In genomic region chr6:159842035-159842434, GRCh38 we compare ENCODE assay signal across 11 cellular contexts. TPM values are rescaled to one million over a fixed set of nuclear protein-coding genes. Genes with fewer than 3 reads are reported as not detected.
DNase-seq lines count a peak whose midpoint lies in the region; ATAC-seq and TF ChIP-seq lines count a peak whose summit lies in the region.
"Had no signal": no experiment of that assay in that cellular context is flagged by ENCODE, and none has a peak within 500 bp of the region (broad histone marks: within the 10 kb centered on the region; RNA-seq: fewer than 3 reads in every experiment).

No MANE protein-coding gene starts in this region.

- CTCF ChIA-PET in RWPE1 (lab: Yijun Ruan, JAX), result interaction anchor here (1.5 kb wide), 1 partner anchor 11 kb away, joined by 3 read pairs; no protein-coding TSS in a partner anchor
- CTCF ChIA-PET in CD4-positive, alpha-beta T cell (lab: Charles Lee), result no interaction called here

- H3K27ac ChIP-seq in RWPE1 (no peak overlapping the region), thoracic aorta (no peak overlapping the region), foreskin keratinocyte (no peak overlapping the region)
- no peak overlapping the region for H3K27ac ChIP-seq in CD4-positive, alpha-beta T cell (ENCODE audit: low read depth, low read length)

- no peaks in the 10 kb centered on the region for H3K36me3 ChIP-seq in thoracic aorta

- no peaks in the 10 kb centered on the region for H3K27me3 Mint-ChIP-seq in CD4-positive, alpha-beta T cell

- no peak overlapping the region for H3K27ac Mint-ChIP-seq in CD4-positive, alpha-beta T cell
- H3K27ac Mint-ChIP-seq: activated T-helper 17 cell treated with anti-CD3 and anti-CD28 coated beads, Interleukin-2, amount 50 U/mL, for 72 hours; IgD-negative memory B cell had no signal

- no peaks in the 10 kb centered on the region for H3K4me1 Mint-ChIP-seq in CD4-positive, alpha-beta T cell (ENCODE audit: low read depth)
- H3K4me1 Mint-ChIP-seq: IgD-negative memory B cell had no signal

- peak; percentile 48 for ATAC-seq in thoracic aorta (ENCODE audit: insufficient number of reproducible peaks, low FRiP score, low read depth)
- no peak for ATAC-seq in foreskin keratinocyte
- ATAC-seq in GM21360 (IDR thresholded peaks at IDR 0.05; ENCODE audit: unreplicated experiment), result no peak
- ATAC-seq in CD4-positive, alpha-beta T cell (ENCODE audit: poor library complexity), result no peak
- ATAC-seq: activated T-helper 17 cell treated with anti-CD3 and anti-CD28 coated beads, Interleukin-2, amount 50 U/mL, for 72 hours had no signal

- H3K27me3 ChIP-seq in thoracic aorta (replicated peaks; ENCODE audit: insufficient read depth) (no peaks in the 10 kb centered on the region), foreskin keratinocyte (no peaks in the 10 kb centered on the region)
- no peaks in the 10 kb centered on the region for H3K27me3 ChIP-seq in CD4-positive, alpha-beta T cell (ENCODE audit: control insufficient read depth, insufficient read depth, low read length)

- peak; percentile 29 for DNase-seq in NCI-H82 (lab: John Stamatoyannopoulos, UW)
- DNase-seq in NCI-H82 treated with DMSO at 0.1 percent for 48 hours (lab: John Stamatoyannopoulos, UW; ENCODE audit: unreplicated experiment), result no peak
- DNase-seq in RWPE1 (ENCODE audit: low spot score), result no peak
- peak; percentile 22 for DNase-seq in fibroblast of mammary gland (ENCODE audit: low read depth)
- no peak for DNase-seq in thoracic aorta (ENCODE audit: low spot score)
- no peak for DNase-seq in foreskin keratinocyte
- no peak for DNase-seq in CD4-positive, alpha-beta T cell

- TF ChIP-seq CTCF in RWPE1 (conservative IDR thresholded peaks at IDR 0.05; ENCODE audit: low read depth) (peak; percentile 19), fibroblast of mammary gland (conservative IDR thresholded peaks at IDR 0.05; ENCODE audit: control insufficient read depth, insufficient read depth, low read depth, low read length) (peak; percentile 49), thoracic aorta (IDR thresholded peaks at IDR 0.05) (peak; percentile 12), foreskin keratinocyte (conservative IDR thresholded peaks at IDR 0.05) (no peak)
- TF ChIP-seq CTCF in CD4-positive, alpha-beta T cell (IDR thresholded peaks at IDR 0.05), result no peak

- H3K36me3 Mint-ChIP-seq in CD4-positive, alpha-beta T cell (ENCODE audit: low read depth), result no peaks in the 10 kb centered on the region
- H3K36me3 Mint-ChIP-seq: IgD-negative memory B cell had no signal

- H3K4me3 Mint-ChIP-seq in CD4-positive, alpha-beta T cell, result no peak overlapping the region
- H3K4me3 Mint-ChIP-seq: activated T-helper 17 cell treated with anti-CD3 and anti-CD28 coated beads, Interleukin-2, amount 50 U/mL, for 72 hours; IgD-negative memory B cell had no signal

- intact Hi-C loops in CD4-positive, alpha-beta T cell (cut with DNase I, micrococcal nuclease), result no loop called here

- H3K4me1 ChIP-seq in thoracic aorta (ENCODE audit: control insufficient read depth in 1 of 2, low read depth in 2 of 2) (no peaks in the 10 kb centered on the region), foreskin keratinocyte (peaks cover 4% of the 10 kb centered on the region)

- POLR2A ChIA-PET in RWPE1 (lab: Yijun Ruan, JAX; ENCODE audit: low non-redundant PET), result no interaction called here
- POLR2A ChIA-PET in CD4-positive, alpha-beta T cell (lab: Charles Lee), result no interaction called here

- no peaks in the 10 kb centered on the region for H3K9me3 ChIP-seq in thoracic aorta
- no peaks in the 10 kb centered on the region for H3K9me3 ChIP-seq in CD4-positive, alpha-beta T cell (ENCODE audit: control insufficient read depth, low read length)

- H3K9me3 Mint-ChIP-seq in CD4-positive, alpha-beta T cell, result no peaks in the 10 kb centered on the region
- H3K9me3 Mint-ChIP-seq: activated T-helper 17 cell treated with anti-CD3 and anti-CD28 coated beads, Interleukin-2, amount 50 U/mL, for 72 hours had no signal

- H3K4me3 ChIP-seq in fibroblast of mammary gland (ENCODE audit: control insufficient read depth, low read depth, low read length) (no peak overlapping the region), thoracic aorta (no peak overlapping the region)

RNA-seq across cellular contexts. Expression of gene PNLDC1, which starts 42.0 kb away (rescaled TPM):
- under 1 TPM in 1 of 2 donors, not detected in 1; 0.54 TPM for total RNA-seq in thoracic aorta
- 0.07 and 0.75 TPM in 2 replicates for total RNA-seq in foreskin keratinocyte
- 0.03 and 0.66 TPM in 2 replicates for polyA plus RNA-seq in foreskin keratinocyte
- total RNA-seq in CD4-positive, alpha-beta T cell, result under 1 TPM in 1 of 2 experiments, not detected in 1; 0.14 TPM
- total RNA-seq: skeletal muscle tissue had no signal

RNA-seq across cellular contexts. Expression of gene MAS1, which starts 48.8 kb away (rescaled TPM):
- total RNA-seq in thoracic aorta (under 1 TPM; 0.14 to 0.27 TPM), foreskin keratinocyte (not detected in 2 replicates)
- not detected in 2 replicates for polyA plus RNA-seq in foreskin keratinocyte
- not detected for total RNA-seq in CD4-positive, alpha-beta T cell
- total RNA-seq: activated T-helper 17 cell treated with anti-CD3 and anti-CD28 coated beads, Interleukin-2, amount 50 U/mL, for 72 hours had no signal
- polyA plus RNA-seq: IgD-negative memory B cell had no signal

RNA-seq across cellular contexts. Expression of gene MRPL18, which starts 51.8 kb away (rescaled TPM):
- total RNA-seq in thoracic aorta, result 10 to 100 TPM; 34.8 to 46.2 TPM
- 99.2 and 104 TPM in 2 replicates for total RNA-seq in foreskin keratinocyte
- polyA plus RNA-seq in foreskin keratinocyte, result 122 and 131 TPM in 2 replicates
- 10 to 100 TPM in 1 of 2 experiments, 1 to 10 TPM in 1; 9.8 to 10.2 TPM for total RNA-seq in CD4-positive, alpha-beta T cell

RNA-seq across cellular contexts. Expression of gene TCP1, which starts 52.6 kb away (rescaled TPM):
- 100 to 1,000 TPM; 112 to 138 TPM for total RNA-seq in thoracic aorta
- 245 and 272 TPM in 2 replicates for total RNA-seq in foreskin keratinocyte
- 203 and 242 TPM in 2 replicates for polyA plus RNA-seq in foreskin keratinocyte
- 100 to 1,000 TPM; 212 to 216 TPM for total RNA-seq in CD4-positive, alpha-beta T cell

Comparison
In these comparisons a context has a peak if more than half of its experiments do, and no peak if none do; other contexts are left out.
1. DNase-seq: peak in NCI-H82 (single experiment) and fibroblast of mammary gland (single experiment); none in NCI-H82 treated with DMSO at 0.1 percent for 48 hours (single experiment), RWPE1 (single experiment), thoracic aorta (single experiment), foreskin keratinocyte (0 of 2) and CD4-positive, alpha-beta T cell (0 of 10).
2. CTCF ChIP-seq: peak in RWPE1 (single experiment), fibroblast of mammary gland (single experiment) and thoracic aorta (single experiment); none in foreskin keratinocyte (single experiment) and CD4-positive, alpha-beta T cell (single experiment).